In genomic region chr19:4745175-4745574, GRCh38 we compare ENCODE assay signal across 7 cellular contexts. TPM values are rescaled to one million over a fixed set of nuclear protein-coding genes. Genes with fewer than 3 reads are reported as not detected.
DNase-seq lines count a peak whose midpoint lies in the region; ATAC-seq and TF ChIP-seq lines count a peak whose summit lies in the region.
"Not testable (repeated sequence)": the region's sequence is repeated elsewhere in the genome, so short reads cannot be mapped to it uniquely, and the experiment has no call there.

No MANE protein-coding gene starts in this region.

- ATAC-seq in thoracic aorta (ENCODE audit: insufficient number of reproducible peaks, low FRiP score, low read depth), result not testable (repeated sequence)

- H3K27me3 ChIP-seq in WERI-Rb-1 (ENCODE audit: insufficient read depth, low read depth, severe bottlenecking); breast epithelium; fibroblast of lung (ENCODE audit: control insufficient read depth, insufficient read depth, low read length); neural cell (ENCODE audit: insufficient read depth, low read depth, low read length); thoracic aorta (replicated peaks; ENCODE audit: insufficient read depth): not testable (repeated sequence)
- peaks cover 16% of the 10 kb centered on the region for H3K27me3 ChIP-seq in skeletal muscle satellite cell (ENCODE audit: control insufficient read depth, insufficient read depth, low read length)

- H3K79me2 ChIP-seq in fibroblast of lung (ENCODE audit: control insufficient read depth, insufficient read depth, low read length); neural cell (replicated peaks; ENCODE audit: insufficient read depth, low read length): not testable (repeated sequence)

- H4K20me1 ChIP-seq in fibroblast of lung (ENCODE audit: control insufficient read depth, extremely low read depth, insufficient read depth, low read length); neural cell (ENCODE audit: insufficient read depth): not testable (repeated sequence)

- not testable (repeated sequence) for H2AFZ ChIP-seq in fibroblast of lung (ENCODE audit: low read length); neural cell (ENCODE audit: low read depth, low read length)

- H3K36me3 ChIP-seq in HEK293 (ENCODE audit: control insufficient read depth in 2 of 2, insufficient read depth in 1 of 2, low read length in 2 of 2); WERI-Rb-1; breast epithelium; fibroblast of lung (ENCODE audit: control insufficient read depth, insufficient read depth, low read length); neural cell (ENCODE audit: insufficient read depth, low read length); skeletal muscle satellite cell (ENCODE audit: insufficient read depth, low read length); thoracic aorta: not testable (repeated sequence)

- H3K9ac ChIP-seq in fibroblast of lung (ENCODE audit: insufficient read depth, low read length); skeletal muscle satellite cell (ENCODE audit: low read depth, low read length): not testable (repeated sequence)
- peak overlapping the region; percentile 21 for H3K9ac ChIP-seq in neural cell (ENCODE audit: low read length)

- peak overlapping the region; percentile 59 for H3K4me2 ChIP-seq in fibroblast of lung (ENCODE audit: extremely low read depth, insufficient read depth, low read length)
- H3K4me2 ChIP-seq in neural cell (ENCODE audit: low read length), result not testable (repeated sequence)
- peak overlapping the region; percentile 48 for H3K4me2 ChIP-seq in skeletal muscle satellite cell (ENCODE audit: low read length)

- CTCF ChIA-PET in HEK293 (lab: Yijun Ruan, JAX), result interaction anchor here (1.5 to 3.0 kb wide), 2 partner anchors 13 to 46 kb away, joined by 4 to 15 read pairs; partner anchors contain the start of gene FEM1A

- TF ChIP-seq EP300 in neural cell (conservative IDR thresholded peaks at IDR 0.05; ENCODE audit: poor library complexity, severe bottlenecking), result not testable (repeated sequence)

- TF ChIP-seq POLR2A in breast epithelium (IDR thresholded peaks at IDR 0.05), result not testable (repeated sequence)

- not testable (repeated sequence) for DNase-seq in WERI-Rb-1; breast epithelium (ENCODE audit: low spot score in 2 of 2); fibroblast of lung (ENCODE audit: low read depth in 2 of 2); thoracic aorta (ENCODE audit: low spot score)

- TF ChIP-seq CTCF in HEK293 (tag by site-specific recombination; IDR thresholded peaks at IDR 0.05); WERI-Rb-1 (IDR thresholded peaks at IDR 0.05; ENCODE audit: low read depth, low read length); breast epithelium (IDR thresholded peaks at IDR 0.05); fibroblast of lung (conservative IDR thresholded peaks at IDR 0.05 in 1 of 2, IDR thresholded peaks at IDR 0.05 in 1 of 2; ENCODE audit: low read depth in 1 of 2, low read length in 2 of 2); neural cell (IDR thresholded peaks at IDR 0.05; ENCODE audit: poor library complexity, severe bottlenecking); thoracic aorta (IDR thresholded peaks at IDR 0.05): not testable (repeated sequence)

- TF ChIP-seq RAD21 in neural cell (conservative IDR thresholded peaks at IDR 0.05), result not testable (repeated sequence)

- H3K9me2 ChIP-seq in neural cell (ENCODE audit: insufficient read depth, low read length), result not testable (repeated sequence)

- intact Hi-C loops in breast epithelium (cut with DNase I; ENCODE audit: low total_unique reads), result not testable (repeated sequence)

- not testable (repeated sequence) for H3F3A ChIP-seq in neural cell (ENCODE audit: insufficient read depth, low read length, poor library complexity, severe bottlenecking)

- not testable (repeated sequence) for H3K9me3 ChIP-seq in HEK293 (ENCODE audit: control insufficient read depth, insufficient read depth, low read depth, low read length); WERI-Rb-1 (ENCODE audit: severe bottlenecking); breast epithelium; fibroblast of lung (ENCODE audit: control insufficient read depth, insufficient read depth, low read depth, low read length); neural cell (ENCODE audit: low read length); skeletal muscle satellite cell (replicated peaks; ENCODE audit: low read length); thoracic aorta

- H3K4me3 ChIP-seq in HEK293 (ENCODE audit: low read depth, low read length); WERI-Rb-1 (ENCODE audit: low read depth, low read length); breast epithelium; fibroblast of lung (replicated peaks in 1 of 4; ENCODE audit: control extremely low read depth in 1 of 4, insufficient read depth in 1 of 4, low read depth in 3 of 4, low read length in 4 of 4); neural cell (ENCODE audit: low read length); skeletal muscle satellite cell (ENCODE audit: low read length); thoracic aorta: not testable (repeated sequence)

- POLR2A ChIA-PET in HEK293 (lab: Yijun Ruan, JAX), result not testable (repeated sequence)

- H3K27ac ChIP-seq in HEK293 (ENCODE audit: extremely low read depth, low read depth, low read length); fibroblast of lung (ENCODE audit: insufficient read depth, low read length): not testable (repeated sequence)
- peak overlapping the region; percentile 40; the same call in 1 of the 2 replicates for H3K27ac ChIP-seq in WERI-Rb-1
- peak overlapping the region; percentile 68 to 72 for H3K27ac ChIP-seq in breast epithelium
- peak overlapping the region; percentile 68 for H3K27ac ChIP-seq in neural cell (ENCODE audit: low read length)
- H3K27ac ChIP-seq in thoracic aorta, result peak overlapping the region; percentile 9 to 14

- not testable (repeated sequence) for H3K4me1 ChIP-seq in HEK293 (ENCODE audit: control insufficient read depth, insufficient read depth, low read length); breast epithelium; fibroblast of lung (ENCODE audit: control insufficient read depth, extremely low read depth, insufficient read depth, low read length)
- H3K4me1 ChIP-seq in skeletal muscle satellite cell (ENCODE audit: control insufficient read depth, insufficient read depth, low read length), result peaks cover 25% of the 10 kb centered on the region
- peaks cover 0 to 14% of the 10 kb centered on the region in 2 donors for H3K4me1 ChIP-seq in thoracic aorta (ENCODE audit: control insufficient read depth in 1 of 2, low read depth in 2 of 2)

TF ChIP-seq in HEK293, 187 proteins besides CTCF, POLR2A, EP300 and RAD21:
- peak; percentile 8; the same call in 1 of the 2 replicates for TF ChIP-seq ZNF600 (tag by site-specific recombination; IDR thresholded peaks at IDR 0.05)
TF ChIP-seq in HEK293: peak in this region for 1; not testable (repeated sequence) for 186.

RNA-seq across cellular contexts. Expression of gene DPP9, which starts 21.5 kb away (rescaled TPM):
- total RNA-seq in breast epithelium, result 10 to 100 TPM; 33.6 to 74.1 (median 49.6) TPM
- 14.4 and 27.1 TPM in 2 replicates for total RNA-seq in fibroblast of lung
- 3.6 and 8.2 TPM in 2 replicates for polyA plus RNA-seq in fibroblast of lung
- 23.9 and 51.6 TPM in 2 replicates for polyA plus RNA-seq in fibroblast of lung (2012)
- polyA minus RNA-seq in fibroblast of lung (ENCODE audit: low replicate concordance), result 53.6 and 82.5 TPM in 2 replicates
- polyA plus RNA-seq in neural cell, result 11.7 and 34.9 TPM in 2 replicates
- polyA minus RNA-seq in neural cell, result 14.9 and 16.8 TPM in 2 replicates
- total RNA-seq in skeletal muscle satellite cell (2012; rRNA removed), result 53.7 and 63.6 TPM in 2 replicates
- 10 to 100 TPM; 67.9 to 73.8 TPM for total RNA-seq in thoracic aorta

RNA-seq across cellular contexts. Expression of gene FEM1A, which starts 46.4 kb away (rescaled TPM):
- total RNA-seq in breast epithelium (10 to 100 TPM; 10.4 to 17.6 (median 12.5) TPM), fibroblast of lung (9.5 and 10.1 TPM in 2 replicates), thoracic aorta (10 to 100 TPM; 15.7 to 17.1 TPM)
- polyA plus RNA-seq in fibroblast of lung (3.2 and 4.1 TPM in 2 replicates), neural cell (8.7 and 9.4 TPM in 2 replicates)
- polyA plus RNA-seq in fibroblast of lung (2012), result 0.71 and 0.72 TPM in 2 replicates
- polyA minus RNA-seq in fibroblast of lung (ENCODE audit: low replicate concordance) (6.5 and 7.0 TPM in 2 replicates), neural cell (25.7 and 31.4 TPM in 2 replicates)
- total RNA-seq in skeletal muscle satellite cell (2012; rRNA removed), result 10.4 and 12.5 TPM in 2 replicates
